Comparison of ENCODE assay signal across 14 cellular contexts in genomic region chr2:216159646-216160045, GRCh38.
"Had no signal": no experiment of that assay in that cellular context is flagged by ENCODE, and none has a peak within 500 bp of the region (broad histone marks: within the 10 kb centered on the region; RNA-seq: fewer than 3 reads in every experiment).

No MANE protein-coding gene starts in this region.

- H3K27ac Mint-ChIP-seq: activated CD4-positive, alpha-beta memory T cell treated with anti-CD3 and anti-CD28 coated beads, Interleukin-2, amount 10 ng/mL, durations not matched to agents 7 days and 5 days; T-helper 1 cell treated with Interleukin-12 subunit alpha and Interleukin-12 subunit beta and Interleukin-4 antibody, amounts not matched to agents 30 μg/mL and 1 μg/mL, for 36 hours had no signal

- DNase-seq: activated CD4-positive, alpha-beta memory T cell treated with anti-CD3 and anti-CD28 coated beads, Interleukin-2, amount 10 ng/mL, durations not matched to agents 7 days and 5 days; activated CD4-positive, alpha-beta T cell treated with anti-CD3 and anti-CD28 coated beads for 4 hours; amniotic stem cell; caudate nucleus; effector CD8-positive, alpha-beta T cell; esophagus squamous epithelium; head of caudate nucleus; left cardiac atrium; lower lobe of right lung; ovary; stimulated activated CD4-positive, alpha-beta T cell treated with anti-CD3 and anti-CD28 coated beads, Interleukin-1b, Interleukin-23, amount 100 ng/mL, for 48 hours had no signal

- H3K9me3 Mint-ChIP-seq: activated CD4-positive, alpha-beta memory T cell treated with anti-CD3 and anti-CD28 coated beads, Interleukin-2, amount 10 ng/mL, durations not matched to agents 7 days and 5 days; T-helper 1 cell treated with Interleukin-12 subunit alpha and Interleukin-12 subunit beta and Interleukin-4 antibody, amounts not matched to agents 30 μg/mL and 1 μg/mL, for 36 hours; WTC11 had no signal

- H3K4me3 ChIP-seq: coronary artery, esophagus squamous epithelium, lower lobe of right lung, ovary had no signal

- ATAC-seq: left cardiac atrium, lower lobe of right lung, WTC11 had no signal

- H3K27me3 Mint-ChIP-seq: activated CD4-positive, alpha-beta memory T cell treated with anti-CD3 and anti-CD28 coated beads, Interleukin-2, amount 10 ng/mL, durations not matched to agents 7 days and 5 days had no signal

- H3K4me3 Mint-ChIP-seq: activated CD4-positive, alpha-beta memory T cell treated with anti-CD3 and anti-CD28 coated beads, Interleukin-2, amount 10 ng/mL, durations not matched to agents 7 days and 5 days; T-helper 1 cell treated with Interleukin-12 subunit alpha and Interleukin-12 subunit beta and Interleukin-4 antibody, amounts not matched to agents 30 μg/mL and 1 μg/mL, for 36 hours; WTC11 had no signal

- H3K4me1 Mint-ChIP-seq: WTC11 had no signal
